Comparison of ENCODE assay signal across 17 cellular contexts in genomic region chr7:88396948-88397322, GRCh38.
DNase-seq lines count a peak whose midpoint lies in the region; ATAC-seq and TF ChIP-seq lines count a peak whose summit lies in the region.
"Had no signal": no experiment of that assay in that cellular context is flagged by ENCODE, and none has a peak within 500 bp of the region (broad histone marks: within the 10 kb centered on the region; RNA-seq: fewer than 3 reads in every experiment).

No MANE protein-coding gene starts in this region.

- no TSS peak for BruUV-seq in Caco-2 (replicated peaks; lab: Mats Ljungman, UMichigan)

- H3K36me3 Mint-ChIP-seq in nephron progenitor cell (ENCODE audit: low read depth) (no peaks in the 10 kb centered on the region), Caco-2 (ENCODE audit: insufficient read depth, unreplicated experiment) (no peaks in the 10 kb centered on the region)
- H3K36me3 Mint-ChIP-seq: brain; CD8-positive, alpha-beta memory T cell; WTC11 had no signal

- in situ Hi-C loops in GM13977 (cut with MboI; ENCODE audit: low pct_unique_long_range_greater_than_20kb, low sequenced_read_pairs, unreplicated experiment) = no loop called here

- no peaks in the 10 kb centered on the region for H3K27me3 ChIP-seq in Caco-2 (replicated peaks; ENCODE audit: control insufficient read depth, insufficient read depth, low read length)
- H3K27me3 ChIP-seq: MG63, right atrium auricular region, SJSA1, upper lobe of left lung had no signal

- CTCF ChIA-PET in Caco-2 (lab: Charles Lee) = no interaction called here

- H3K36me3 ChIP-seq in Caco-2 (ENCODE audit: control insufficient read depth, insufficient read depth, low read length) = no peaks in the 10 kb centered on the region
- H3K36me3 ChIP-seq: MG63, right atrium auricular region, SJSA1, upper lobe of left lung had no signal

- ATAC-seq in GM18909 (IDR thresholded peaks at IDR 0.05; ENCODE audit: poor library complexity, unreplicated experiment) (peak; percentile 40), GM21717 (IDR thresholded peaks at IDR 0.05; ENCODE audit: unreplicated experiment) (peak; percentile 38), HG03108 (IDR thresholded peaks at IDR 0.05; ENCODE audit: unreplicated experiment) (peak; percentile 24)
- ATAC-seq: activated T-cell treated with anti-CD3 and anti-CD28 coated beads, Interleukin-2, amount 50 U/mL, for 72 hours; WTC11 had no signal

- intact Hi-C loops in Caco-2 (cut with micrococcal nuclease; ENCODE audit: unreplicated experiment) = no loop called here

- no peak overlapping the region for H3K4me3 ChIP-seq in Caco-2 (ENCODE audit: low read depth, low read length)
- H3K4me3 ChIP-seq: MG63, right atrium auricular region, SJSA1, upper lobe of left lung had no signal

- TF ChIP-seq CTCF in nephron progenitor cell (IDR thresholded peaks at IDR 0.05) (no peak), Caco-2 (IDR thresholded peaks at IDR 0.05; ENCODE audit: insufficient read depth in 1 of 2, low read depth in 1 of 2, low read length in 1 of 2, severe bottlenecking in 1 of 2, unreplicated experiment in 1 of 2) (no peak), GM13977 (IDR thresholded peaks at IDR 0.05; ENCODE audit: extremely low read depth, insufficient read depth, missing control alignments) (no peak)

- DNase-seq in nephron progenitor cell (no peak), Caco-2 (no peak), GM13977 (ENCODE audit: low spot score) (no peak), medulla oblongata (ENCODE audit: extremely low spot score) (no peak)
- no peak for DNase-seq in stimulated activated CD4-positive, alpha-beta T cell treated with anti-CD3 and anti-CD28 coated beads, Interleukin-15, amount 100 ng/mL, for 24 hours
- DNase-seq: activated T-cell treated with anti-CD3 and anti-CD28 coated beads, Interleukin-2, amount 50 U/mL, for 72 hours; CD8-positive, alpha-beta memory T cell; MG63; NCI-H526 treated with DMSO at 0.1 percent for 48 hours; upper lobe of left lung had no signal

- H3K9me3 Mint-ChIP-seq in nephron progenitor cell (no peaks in the 10 kb centered on the region), Caco-2 (ENCODE audit: unreplicated experiment) (no peaks in the 10 kb centered on the region)
- H3K9me3 Mint-ChIP-seq: activated T-cell treated with anti-CD3 and anti-CD28 coated beads, Interleukin-2, amount 50 U/mL, for 72 hours; brain; CD8-positive, alpha-beta memory T cell; WTC11 had no signal

- H3K27ac Mint-ChIP-seq in nephron progenitor cell (peak overlapping the region; percentile 54), Caco-2 (ENCODE audit: unreplicated experiment) (no peak overlapping the region)
- H3K27ac Mint-ChIP-seq: activated T-cell treated with anti-CD3 and anti-CD28 coated beads, Interleukin-2, amount 50 U/mL, for 72 hours; brain; WTC11 had no signal

- POLR2A ChIA-PET in Caco-2 (lab: Charles Lee) = no interaction called here

- H3K4me1 Mint-ChIP-seq in nephron progenitor cell = peaks cover 11% of the 10 kb centered on the region
- peaks cover 11% of the 10 kb centered on the region for H3K4me1 Mint-ChIP-seq in Caco-2 (ENCODE audit: low read depth, unreplicated experiment)
- H3K4me1 Mint-ChIP-seq: brain had no signal

- peaks cover 12% of the 10 kb centered on the region for H3K4me1 ChIP-seq in Caco-2
- H3K4me1 ChIP-seq: right atrium auricular region, SJSA1, upper lobe of left lung had no signal

- H3K4me3 Mint-ChIP-seq in nephron progenitor cell = no peak overlapping the region
- H3K4me3 Mint-ChIP-seq in Caco-2 (ENCODE audit: unreplicated experiment) = no peak overlapping the region
- H3K4me3 Mint-ChIP-seq: activated T-cell treated with anti-CD3 and anti-CD28 coated beads, Interleukin-2, amount 50 U/mL, for 72 hours; brain; CD8-positive, alpha-beta memory T cell; WTC11 had no signal

- no peaks in the 10 kb centered on the region for H3K9me3 ChIP-seq in Caco-2
- H3K9me3 ChIP-seq: MG63, right atrium auricular region, SJSA1, upper lobe of left lung had no signal

- H3K27me3 Mint-ChIP-seq in nephron progenitor cell (ENCODE audit: low read depth, poor library complexity) (no peaks in the 10 kb centered on the region), Caco-2 (ENCODE audit: insufficient read depth, unreplicated experiment) (peaks cover 3% of the 10 kb centered on the region)
- H3K27me3 Mint-ChIP-seq: brain had no signal
